Comparison of ENCODE assay signal across 15 cellular contexts in genomic region chr6:131331146-131331545, GRCh38.
"Had no signal": no experiment of that assay in that cellular context is flagged by ENCODE, and none has a peak within 500 bp of the region (broad histone marks: within the 10 kb centered on the region; RNA-seq: fewer than 3 reads in every experiment).

No MANE protein-coding gene starts in this region.

- H3K27me3 ChIP-seq: ascending aorta, suprapubic skin had no signal

- DNase-seq: activated CD4-positive, alpha-beta T cell treated with anti-CD3 and anti-CD28 coated beads, Interleukin-2, amount 10 ng/mL, durations not matched to agents 7 days and 5 days; activated CD4-positive, CD25-positive, alpha-beta regulatory T cell; activated CD8-positive, alpha-beta T cell treated with anti-CD3 and anti-CD28 coated beads, Interleukin-2, amount 10 ng/mL, durations not matched to agents 7 days and 5 days; activated naive CD4-positive, alpha-beta T cell treated with Interleukin-2 at 50 U/mL for 16 hours; activated T-cell treated with anti-CD3 and anti-CD28 coated beads, Interleukin-2, amount 50 U/mL, for 24 hours; effector CD8-positive, alpha-beta T cell; right cardiac atrium; stimulated activated CD4-positive, alpha-beta T cell treated with anti-CD3 and anti-CD28 coated beads, Interleukin-2, amount 100 ng/mL, for 24 hours; stimulated activated naive CD8-positive, alpha-beta T cell treated with anti-CD3 and anti-CD28 coated beads, Interleukin-15, Interleukin-2, amounts not matched to agents 100 U/mL and 50 U/mL, for 24 hours; T-cell had no signal

- H3K9me3 ChIP-seq: ascending aorta, suprapubic skin had no signal

- ATAC-seq: activated CD8-positive, alpha-beta T cell treated with anti-CD3 and anti-CD28 coated beads, Interleukin-2, amount 10 ng/mL, durations not matched to agents 7 days and 5 days; esophagus mucosa; right cardiac atrium; stimulated activated naive CD8-positive, alpha-beta T cell treated with anti-CD3 and anti-CD28 coated beads, Interleukin-15, Interleukin-2, amounts not matched to agents 100 U/mL and 50 U/mL, for 24 hours; T-cell had no signal

- H3K4me3 ChIP-seq: ascending aorta, suprapubic skin had no signal

- H3K4me1 ChIP-seq: ascending aorta, suprapubic skin had no signal

- FAIRE-seq: bronchial epithelial cell, islet of Langerhans had no signal

- H3K27ac ChIP-seq: ascending aorta, suprapubic skin had no signal

- H3K36me3 ChIP-seq: ascending aorta, suprapubic skin had no signal
